8 cellular contexts compared by ENCODE assay signal in genomic region chr1:78650114-78650513, GRCh38. TPM values are rescaled to one million over a fixed set of nuclear protein-coding genes. Genes with fewer than 3 reads are reported as not detected.
DNase-seq lines count a peak whose midpoint lies in the region; ATAC-seq, FAIRE-seq and TF ChIP-seq lines count a peak whose summit lies in the region.

No MANE protein-coding gene starts in this region.

- peak overlapping the region; percentile 6; the same call in 1 of the 2 replicates for H2AFZ ChIP-seq in PC-9
- peak overlapping the region; percentile 70 for H2AFZ ChIP-seq in fibroblast of lung (ENCODE audit: low read length)

- H3K9me2 ChIP-seq in PC-9 (ENCODE audit: insufficient read depth), result 0 out of 2 replicates have a peak, but pooled peaks cover 3% of the 10 kb centered on the region

- H3K4me3 ChIP-seq in PC-9 (no peak overlapping the region), fibroblast of lung (replicated peaks in 1 of 4; ENCODE audit: control extremely low read depth in 1 of 4, insufficient read depth in 1 of 4, low read depth in 3 of 4, low read length in 4 of 4) (peak overlapping the region; percentile 4 to 72 (median 43)), skin epidermis (peak overlapping the region; percentile 24 to 52 (median 30))

- H3K4me2 ChIP-seq in PC-9 (no peak overlapping the region), fibroblast of lung (ENCODE audit: extremely low read depth, insufficient read depth, low read length) (peak overlapping the region; percentile 46)

- intact Hi-C loops in PC-9 (cut with micrococcal nuclease; ENCODE audit: unreplicated experiment), result no loop called here
- intact Hi-C loops in posterior cingulate gyrus (cut with DNase I), result loop anchor here (5.0 kb wide), 1 partner anchor 33 kb away; no protein-coding TSS in a partner anchor

- H3K4me1 ChIP-seq in PC-9 (replicated peaks; ENCODE audit: insufficient read depth) (no peaks in the 10 kb centered on the region), fibroblast of lung (ENCODE audit: control insufficient read depth, extremely low read depth, insufficient read depth, low read length) (no peaks in the 10 kb centered on the region)

- H3K9ac ChIP-seq in fibroblast of lung (ENCODE audit: insufficient read depth, low read length), result no peak overlapping the region

- H4K20me1 ChIP-seq in PC-9 (ENCODE audit: insufficient read depth) (no peaks in the 10 kb centered on the region), fibroblast of lung (ENCODE audit: control insufficient read depth, extremely low read depth, insufficient read depth, low read length) (no peaks in the 10 kb centered on the region)

- ATAC-seq in HG03039 (IDR thresholded peaks at IDR 0.05; ENCODE audit: unreplicated experiment), result no peak

- TF ChIP-seq CTCF in PC-9 (conservative IDR thresholded peaks at IDR 0.05), result no peak
- no peak for TF ChIP-seq CTCF in fibroblast of lung (conservative IDR thresholded peaks at IDR 0.05 in 1 of 2, IDR thresholded peaks at IDR 0.05 in 1 of 2; ENCODE audit: low read depth in 1 of 2, low read length in 2 of 2)

- CTCF ChIA-PET in PC-9 (lab: Charles Lee), result no interaction called here

- BruUV-seq in PC-9 (replicated peaks; lab: Mats Ljungman, UMichigan), result no TSS peak

- H3K36me3 ChIP-seq in PC-9 (ENCODE audit: low read depth) (no peaks in the 10 kb centered on the region), fibroblast of lung (ENCODE audit: control insufficient read depth, insufficient read depth, low read length) (no peaks in the 10 kb centered on the region)

- H3K27ac ChIP-seq in PC-9, result no peak overlapping the region
- H3K27ac ChIP-seq in fibroblast of lung (ENCODE audit: insufficient read depth, low read length), result no peak overlapping the region
- H3K27ac ChIP-seq in skin epidermis, result peak overlapping the region in 16 of 21 experiments; percentile 5 to 90 (median 74)

- H3K9me3 ChIP-seq in PC-9 (ENCODE audit: insufficient read depth, low read depth) (peaks cover 3% of the 10 kb centered on the region; the same call in 1 of the 2 replicates), fibroblast of lung (ENCODE audit: control insufficient read depth, insufficient read depth, low read depth, low read length) (no peaks in the 10 kb centered on the region)

- no peak for TF ChIP-seq POLR2A in GM12892 (IDR thresholded peaks at IDR 0.05; ENCODE audit: low read depth, low read length)

- H3F3A ChIP-seq in PC-9 (ENCODE audit: insufficient read depth, low read depth), result no peaks in the 10 kb centered on the region

- H3K79me2 ChIP-seq in PC-9 (ENCODE audit: low read depth) (no peaks in the 10 kb centered on the region), fibroblast of lung (ENCODE audit: control insufficient read depth, insufficient read depth, low read length) (no peaks in the 10 kb centered on the region)

- DNase-seq in GM12892 (ENCODE audit: insufficient read length) (no peak), PC-9 (no peak), fibroblast of lung (ENCODE audit: low read depth in 2 of 2) (peak; percentile 5 to 22), NCI-H2029 (lab: John Stamatoyannopoulos, UW) (no peak), posterior cingulate gyrus (no peak), NCI-H1417 (lab: John Stamatoyannopoulos, UW) (no peak)

- H3K27me3 ChIP-seq in PC-9 (ENCODE audit: insufficient read depth, low read depth), result no peaks in the 10 kb centered on the region
- H3K27me3 ChIP-seq in fibroblast of lung (ENCODE audit: control insufficient read depth, insufficient read depth, low read length), result no peaks in the 10 kb centered on the region

- FAIRE-seq in GM12892 (lab: Jason Lieb, UNC), result peak; percentile 74

- POLR2A ChIA-PET in PC-9 (lab: Charles Lee; ENCODE audit: unreplicated experiment), result no interaction called here

RNA-seq across cellular contexts. Expression of gene IFI44, which starts 0.5 kb away (rescaled TPM):
- 61.9 TPM for polyA plus RNA-seq in GM12892 (2012; ENCODE audit: missing spikeins)
- total RNA-seq in PC-9 (2021) (4.3 and 4.8 TPM in 2 replicates), fibroblast of lung (21.6 and 28.9 TPM in 2 replicates)
- 13.7 and 15.2 TPM in 2 replicates for polyA plus RNA-seq in fibroblast of lung
- polyA plus RNA-seq in fibroblast of lung (2012), result 8.2 and 12.8 TPM in 2 replicates
- polyA minus RNA-seq in fibroblast of lung (ENCODE audit: low replicate concordance), result 0.89 and 2.4 TPM in 2 replicates

RNA-seq across cellular contexts. Expression of gene IFI44L, which starts 29.9 kb away (rescaled TPM):
- 165 TPM for polyA plus RNA-seq in GM12892 (2012; ENCODE audit: missing spikeins)
- total RNA-seq in PC-9 (2021) (0.40 and 0.70 TPM in 2 replicates), fibroblast of lung (2.1 TPM in 2 replicates)
- 0.52 and 0.59 TPM in 2 replicates for polyA plus RNA-seq in fibroblast of lung
- 0.41 and 0.58 TPM in 2 replicates for polyA plus RNA-seq in fibroblast of lung (2012)
- not detected in 2 replicates for polyA minus RNA-seq in fibroblast of lung (ENCODE audit: low replicate concordance)

Comparison
In these comparisons a context has a peak if more than half of its experiments do, and no peak if none do; other contexts are left out.
1. DNase-seq: peak in fibroblast of lung (2 of 2); none in GM12892 (single experiment), PC-9 (0 of 2), NCI-H2029 (single experiment), posterior cingulate gyrus (0 of 10) and NCI-H1417 (0 of 3).
2. H3K27ac ChIP-seq: peak in skin epidermis (16 of 21); none in PC-9 (single experiment) and fibroblast of lung (single experiment).